In genomic region chr6:150418825-150419594, GRCh38 we compare ENCODE assay signal across 7 cellular contexts. TPM values are rescaled to one million over a fixed set of nuclear protein-coding genes. Genes with fewer than 3 reads are reported as not detected.
DNase-seq lines count a peak whose midpoint lies in the region; ATAC-seq and TF ChIP-seq lines count a peak whose summit lies in the region.

No MANE protein-coding gene starts in this region.

- POLR2A ChIA-PET in WTC11 (lab: Charles Lee): interaction anchor here (1.0 to 1.3 kb wide), 2 partner anchors 180 to 396 kb away, joined by 3 to 6 read pairs; partner anchors contain the start of gene PLEKHG1

- no peaks in the 10 kb centered on the region; the same call in 1 of the 2 replicates for H3K27me3 Mint-ChIP-seq in WTC11 (ENCODE audit: low read depth)
- H3K27me3 Mint-ChIP-seq in chondrocyte (ENCODE audit: low read depth): no peaks in the 10 kb centered on the region

- H3K4me1 Mint-ChIP-seq in WTC11: peaks cover 6% of the 10 kb centered on the region
- H3K4me1 Mint-ChIP-seq in chondrocyte (ENCODE audit: low read depth): peaks cover 32% of the 10 kb centered on the region

- H3K4me3 Mint-ChIP-seq in WTC11 (0 out of 2 replicates have a peak overlapping the region, but pooled peaks have one; percentile 26), chondrocyte (ENCODE audit: unreplicated experiment) (peak overlapping the region; percentile 62)

- H3K9me3 Mint-ChIP-seq in WTC11 (peaks cover 12% of the 10 kb centered on the region), chondrocyte (ENCODE audit: low read depth) (peaks cover 8% of the 10 kb centered on the region)

- H3K36me3 Mint-ChIP-seq in WTC11 (0 out of 2 replicates have a peak, but pooled peaks cover under 1% of the 10 kb centered on the region), chondrocyte (ENCODE audit: low read depth) (no peaks in the 10 kb centered on the region)

- H3K27ac Mint-ChIP-seq in WTC11 (no peak overlapping the region), chondrocyte (ENCODE audit: unreplicated experiment) (peak overlapping the region; percentile 99)

- peak; percentile 76 for TF ChIP-seq CTCF in GM12872 (IDR thresholded peaks at IDR 0.05; ENCODE audit: insufficient read depth, low read depth, low read length)
- TF ChIP-seq CTCF in WTC11 (IDR thresholded peaks at IDR 0.05): peak; percentile 51
- peak; percentile 83 for TF ChIP-seq CTCF in chondrocyte (IDR thresholded peaks at IDR 0.05)

- DNase-seq in LoVo (ENCODE audit: low spot score) (peak; percentile 84), WTC11 (ENCODE audit: low spot score) (peak; percentile 64), chondrocyte (ENCODE audit: low spot score) (no peak), kidney tubule cell (ENCODE audit: low spot score) (peak; percentile 76), NCI-H2196 (lab: John Stamatoyannopoulos, UW; ENCODE audit: unreplicated experiment) (no peak)
- peak; percentile 30 for DNase-seq in stimulated activated CD4-positive, alpha-beta T cell treated with anti-CD3 and anti-CD28 coated beads, Interleukin-1b, Interleukin-23, amount 100 ng/mL, for 48 hours

- CTCF ChIA-PET in WTC11 (lab: Charles Lee): interaction anchor here (0.6 to 2.8 kb wide), 27 partner anchors 10 to 401 kb away, joined by 3 to 40 read pairs (median 4); partner anchors contain the start of gene PLEKHG1

- peak; percentile 58 for ATAC-seq in WTC11

TF ChIP-seq in WTC11, 78 proteins besides CTCF, POLR2A, EP300 and RAD21:
- TF ChIP-seq ELF4 (CRISPR knock-in tag; IDR thresholded peaks at IDR 0.05; ENCODE audit: low read depth) (no peak), RORB (CRISPR knock-in tag; IDR thresholded peaks at IDR 0.05) (no peak), ZNF396 (CRISPR knock-in tag; IDR thresholded peaks at IDR 0.05; ENCODE audit: borderline replicate concordance) (no peak), ATF1 (CRISPR knock-in tag; IDR thresholded peaks at IDR 0.05) (no peak), NFATC4 (CRISPR knock-in tag; IDR thresholded peaks at IDR 0.05) (no peak), ZBTB21 (CRISPR knock-in tag; IDR thresholded peaks at IDR 0.05; ENCODE audit: borderline replicate concordance) (no peak), CREM (CRISPR knock-in tag; IDR thresholded peaks at IDR 0.05) (no peak), ZNF532 (CRISPR knock-in tag; IDR thresholded peaks at IDR 0.05; ENCODE audit: borderline replicate concordance) (no peak)
- TF ChIP-seq, protein P1, sequence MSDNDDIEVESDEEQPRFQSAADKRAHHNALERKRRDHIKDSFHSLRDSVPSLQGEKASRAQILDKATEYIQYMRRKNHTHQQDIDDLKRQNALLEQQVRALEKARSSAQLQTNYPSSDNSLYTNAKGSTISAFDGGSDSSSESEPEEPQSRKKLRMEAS (CRISPR knock-in tag; IDR thresholded peaks at IDR 0.05): 0 out of 2 replicates have a peak, but pooled peaks have one; percentile 35

RNA-seq across cellular contexts. Expression of gene IYD, which starts 50.2 kb away (rescaled TPM):
- 0.07 TPM in 1 of 3 replicates, not detected in the others for total RNA-seq in WTC11 (2021)
- total RNA-seq in chondrocyte: not detected in 3 replicates

Comparison
In these comparisons a context has a peak if more than half of its experiments do, and no peak if none do; other contexts are left out.
1. DNase-seq: peak in LoVo (single experiment), WTC11 (single experiment), kidney tubule cell (single experiment) and stimulated activated CD4-positive, alpha-beta T cell treated with anti-CD3 and anti-CD28 coated beads, Interleukin-1b, Interleukin-23, amount 100 ng/mL, for 48 hours (single experiment); none in chondrocyte (single experiment) and NCI-H2196 (single experiment).
2. Peak in every context shown above with its lines, with median percentiles within 50 percentile points of each other: CTCF ChIP-seq.